In genomic region chr5:150672884-150673275, GRCh38 we compare ENCODE assay signal across 1 cellular context.
TF ChIP-seq lines count a peak whose summit lies in the region.

No MANE protein-coding gene starts in this region.

TF ChIP-seq in H1, 55 proteins besides CTCF, POLR2A, EP300 and RAD21:
- TF ChIP-seq RNF2 (IDR thresholded peaks at IDR 0.05; ENCODE audit: borderline replicate concordance, low read depth, low read length, missing control alignments, poor library complexity, severe bottlenecking): no peak
- no peak for TF ChIP-seq GABPA (IDR thresholded peaks at IDR 0.05; ENCODE audit: borderline replicate concordance, insufficient read depth, low read length)
- no peak for TF ChIP-seq KDM5A (IDR thresholded peaks at IDR 0.05; ENCODE audit: low read length)
- TF ChIP-seq CTBP2 (IDR thresholded peaks at IDR 0.05; ENCODE audit: borderline replicate concordance, insufficient read depth, insufficient read length, low read length): no peak
- TF ChIP-seq EZH2 (IDR thresholded peaks at IDR 0.05; ENCODE audit: low read depth, low read length, severe bottlenecking): no peak
- no peak for TF ChIP-seq HDAC6 (IDR thresholded peaks at IDR 0.05; ENCODE audit: low read depth, low read length)
- TF ChIP-seq MAX (IDR thresholded peaks at IDR 0.05): no peak
- no peak for TF ChIP-seq CREB1 (IDR thresholded peaks at IDR 0.05)
- TF ChIP-seq SRF (IDR thresholded peaks at IDR 0.05; ENCODE audit: low read depth, low read length): no peak
- no peak for TF ChIP-seq POU5F1 (IDR thresholded peaks at IDR 0.05; ENCODE audit: low read depth, low read length)
- no peak for TF ChIP-seq JUND (IDR thresholded peaks at IDR 0.05; ENCODE audit: low read length)
- TF ChIP-seq NANOG (IDR thresholded peaks at IDR 0.05; ENCODE audit: insufficient read depth, low read depth, low read length, poor library complexity, severe bottlenecking): no peak
- TF ChIP-seq CHD2 (IDR thresholded peaks at IDR 0.05; ENCODE audit: low read length): no peak
- TF ChIP-seq BACH1 (IDR thresholded peaks at IDR 0.05; ENCODE audit: low read length): no peak
- no peak for TF ChIP-seq BCL11A (IDR thresholded peaks at IDR 0.05; ENCODE audit: low read depth in 2 of 2, low read length in 2 of 2)
- no peak for TF ChIP-seq FOSL1 (IDR thresholded peaks at IDR 0.05; ENCODE audit: insufficient read depth, low read depth, low read length)
